8 cellular contexts compared by ENCODE assay signal in the genomic region with DNA sequence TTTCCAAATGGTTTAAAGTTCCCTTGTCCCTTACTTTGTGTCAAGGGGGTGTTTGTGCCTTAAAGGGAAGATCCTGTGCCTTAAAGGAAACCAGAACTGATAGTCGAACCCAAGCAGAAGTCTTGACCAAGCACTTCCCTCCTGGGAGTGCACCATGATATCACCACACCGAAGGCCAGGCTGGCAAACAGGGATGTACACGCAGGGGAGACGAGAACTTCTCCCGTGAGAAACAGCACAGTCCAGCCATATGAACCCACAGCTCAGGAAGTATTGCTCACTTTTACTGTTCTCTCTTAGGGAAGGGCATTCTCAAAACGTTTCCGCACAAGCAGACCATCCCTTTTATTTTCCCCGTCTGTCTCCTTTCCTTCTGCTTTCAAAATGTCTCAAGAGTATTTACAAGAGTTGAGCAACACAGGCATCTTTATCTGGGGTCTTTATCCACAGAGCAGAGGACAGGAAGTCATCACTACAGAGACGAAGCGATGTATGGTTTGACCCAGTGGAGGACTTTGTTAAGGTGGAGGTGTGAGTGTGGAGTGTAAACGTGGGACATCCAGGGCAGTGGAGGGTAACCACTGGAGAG. TPM values are rescaled to one million over a fixed set of nuclear protein-coding genes. Genes with fewer than 3 reads are reported as not detected.
DNase-seq lines count a peak whose midpoint lies in the region; ATAC-seq and TF ChIP-seq lines count a peak whose summit lies in the region.

No MANE protein-coding gene starts in this region.

- H3K4me1 ChIP-seq in OCI-LY1 (ENCODE audit: insufficient read depth, low read length, severe bottlenecking), result peaks cover 48% of the 10 kb centered on the region

- no peaks in the 10 kb centered on the region for H3K27me3 ChIP-seq in OCI-LY1 (ENCODE audit: insufficient read depth, low read length)

- no peaks in the 10 kb centered on the region for H3F3A ChIP-seq in OCI-LY1 (ENCODE audit: insufficient read depth, low read length)

- in situ Hi-C loops in ACHN (cut with HindIII; ENCODE audit: low pct_ligation_motif_present, low pct_unique_long_range_greater_than_20kb, low sequenced_read_pairs), result no loop called here

- H3K4me2 ChIP-seq in OCI-LY1 (ENCODE audit: low read length), result peak overlapping the region; percentile 64

- no peaks in the 10 kb centered on the region for H3K36me3 Mint-ChIP-seq in nephron (ENCODE audit: low read depth)

- H3K27ac Mint-ChIP-seq in nephron, result peak overlapping the region; percentile 87 to 99 (median 99)

- peak overlapping the region; percentile 91 for H3K27ac ChIP-seq in OCI-LY1 (ENCODE audit: low read depth, low read length, poor library complexity, severe bottlenecking)

- peak; percentile 44 for DNase-seq in ELF-1 (ENCODE audit: low read depth, low spot score)
- peak; percentile 94 for DNase-seq in dermis blood vessel endothelial cell
- no peak for DNase-seq in ACHN
- no peak for DNase-seq in NCI-H2196 treated with DMSO at 0.1 percent for 48 hours (lab: John Stamatoyannopoulos, UW; ENCODE audit: unreplicated experiment)

- peaks cover 65% of the 10 kb centered on the region for H3K4me1 Mint-ChIP-seq in nephron

- peak overlapping the region; percentile 25 for H3K4me3 ChIP-seq in OCI-LY1 (ENCODE audit: low read depth, low read length, poor library complexity, severe bottlenecking)

- H3K9me2 ChIP-seq in OCI-LY1 (ENCODE audit: low read depth, low read length), result no peaks in the 10 kb centered on the region

- peak overlapping the region; percentile 49 for H3K9ac ChIP-seq in OCI-LY1 (ENCODE audit: low read length)

- no peaks in the 10 kb centered on the region for H3K79me2 ChIP-seq in OCI-LY1 (ENCODE audit: insufficient read depth, low read length)

- no peaks in the 10 kb centered on the region for H3K36me3 ChIP-seq in OCI-LY1 (ENCODE audit: insufficient read depth, low read length)

- H3K9me3 Mint-ChIP-seq in nephron, result no peaks in the 10 kb centered on the region

- H4K20me1 ChIP-seq in OCI-LY1 (ENCODE audit: insufficient read depth, low read length), result no peaks in the 10 kb centered on the region

- H3K27me3 Mint-ChIP-seq in nephron (ENCODE audit: low read depth), result peaks cover 3% of the 10 kb centered on the region

- no peak for ATAC-seq in HG03460 (IDR thresholded peaks at IDR 0.05; ENCODE audit: unreplicated experiment)
- ATAC-seq in GM21737 (IDR thresholded peaks at IDR 0.05; ENCODE audit: unreplicated experiment), result no peak

- H2AFZ ChIP-seq in OCI-LY1 (ENCODE audit: low read length), result peak overlapping the region; percentile 6; the same call in 1 of the 2 replicates

- H3K9me3 ChIP-seq in OCI-LY1 (ENCODE audit: low read length), result no peaks in the 10 kb centered on the region

- no peak for TF ChIP-seq CTCF in OCI-LY1 (IDR thresholded peaks at IDR 0.05; ENCODE audit: low read length)
- TF ChIP-seq CTCF in nephron (IDR thresholded peaks at IDR 0.05; ENCODE audit: unreplicated experiment in 3 of 3), result peak in 1 of 3 experiments; percentile 6

- H3K4me3 Mint-ChIP-seq in nephron, result peak overlapping the region; percentile 21 to 77 (median 68)

RNA-seq across cellular contexts. Expression of a gene that starts 12.8 kb away (rescaled TPM):
- 32.2 and 57.8 TPM in 2 replicates for total RNA-seq in dermis blood vessel endothelial cell

RNA-seq across cellular contexts. Expression of a gene that starts 48.6 kb away (rescaled TPM):
- total RNA-seq in dermis blood vessel endothelial cell, result 37.3 and 98.0 TPM in 2 replicates

Comparison
In these comparisons a context has a peak if more than half of its experiments do, and no peak if none do; other contexts are left out.
1. DNase-seq: peak in ELF-1 (single experiment) and dermis blood vessel endothelial cell (single experiment); none in ACHN (single experiment) and NCI-H2196 treated with DMSO at 0.1 percent for 48 hours (single experiment).